ENCODE assay signal across 37 cellular contexts in the genomic region with DNA sequence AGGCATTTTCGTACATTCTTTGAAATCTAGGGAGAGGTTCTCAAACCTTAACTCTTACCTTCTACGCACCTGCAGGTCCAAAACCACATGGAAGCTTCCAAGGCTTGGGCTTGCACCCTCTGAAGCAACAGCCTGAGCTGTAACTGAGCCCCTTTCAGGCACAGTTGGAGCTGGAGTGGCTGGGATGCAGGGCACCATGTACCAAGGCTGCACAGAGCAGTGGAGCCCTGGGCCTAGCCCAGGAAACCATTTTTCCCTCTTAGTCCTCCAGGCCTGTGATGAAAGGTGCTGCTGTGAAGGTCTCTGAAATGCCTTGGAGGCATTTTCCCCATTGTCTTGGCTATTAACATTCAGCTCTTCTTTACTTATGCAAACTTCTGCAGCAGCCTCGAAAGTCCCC.
"Had no signal": no experiment of that assay in that cellular context is flagged by ENCODE, and none has a peak within 500 bp of the region (broad histone marks: within the 10 kb centered on the region; RNA-seq: fewer than 3 reads in every experiment).

No MANE protein-coding gene starts in this region.

- H3K27me3 Mint-ChIP-seq: activated naive CD4-positive, alpha-beta T cell treated with anti-CD3 and anti-CD28 coated beads, Interleukin-2, amount 10 ng/mL, durations not matched to agents 7 days and 5 days; activated naive CD8-positive, alpha-beta T cell; activated naive CD8-positive, alpha-beta T cell treated with anti-CD3 and anti-CD28 coated beads for 36 hours; activated naive CD8-positive, alpha-beta T cell treated with anti-CD3 and anti-CD28 coated beads, Interleukin-2, amount 10 ng/mL, durations not matched to agents 7 days and 5 days; activated naive CD8-positive, alpha-beta T cell treated with anti-CD3 and anti-CD28 coated beads, Interleukin-2, amount 50 U/mL, for 24 hours; activated T-cell treated with anti-CD3 and anti-CD28 coated beads, Interleukin-2, amount 50 U/mL, for 24 hours; activated T-helper 17 cell treated with anti-CD3 and anti-CD28 coated beads, Interleukin-2, amount 50 U/mL, for 72 hours; central memory CD8-positive, alpha-beta T cell had no signal

- DNase-seq: activated effector memory CD4-positive, alpha-beta T cell treated with anti-CD3 and anti-CD28 coated beads, Interleukin-2, amount 50 U/mL, for 16 hours; activated effector memory CD4-positive, alpha-beta T cell treated with Interleukin-2 at 50 U/mL for 16 hours; activated gamma-delta T cell; activated gamma-delta T cell treated with Interleukin-2 at 50 U/mL for 16 hours; activated naive CD4-positive, alpha-beta T cell; activated naive CD4-positive, alpha-beta T cell treated with anti-CD3 and anti-CD28 coated beads for 36 hours; activated naive CD4-positive, alpha-beta T cell treated with anti-CD3 and anti-CD28 coated beads, Interleukin-2, amount 10 ng/mL, durations not matched to agents 7 days and 5 days; activated naive CD4-positive, alpha-beta T cell treated with anti-CD3 and anti-CD28 coated beads, Interleukin-2, amount 50 U/mL, for 16 hours; activated naive CD4-positive, alpha-beta T cell treated with Interleukin-2 at 50 U/mL for 16 hours; activated naive CD8-positive, alpha-beta T cell treated with anti-CD3 and anti-CD28 coated beads for 36 hours; activated naive CD8-positive, alpha-beta T cell treated with anti-CD3 and anti-CD28 coated beads, Interleukin-2, amount 10 ng/mL, durations not matched to agents 7 days and 5 days; activated naive CD8-positive, alpha-beta T cell treated with anti-CD3 and anti-CD28 coated beads, Interleukin-2, amount 50 U/mL, for 24 hours; activated T-cell treated with anti-CD3 and anti-CD28 coated beads, Interleukin-2, amount 50 U/mL, for 1 hour; activated T-cell treated with anti-CD3 and anti-CD28 coated beads, Interleukin-2, amount 50 U/mL, for 24 hours; activated T-cell treated with anti-CD3 and anti-CD28 coated beads, Interleukin-2, amount 50 U/mL, for 4 hours; activated T-cell treated with anti-CD3 and anti-CD28 coated beads, Interleukin-2, amount 50 U/mL, for 48 hours; activated T-cell treated with anti-CD3 and anti-CD28 coated beads, Interleukin-2, amount 50 U/mL, for 72 hours; adrenal gland; amniotic stem cell; amygdala; anterior cingulate cortex; body of pancreas; brain microvascular endothelial cell; caudate nucleus; central memory CD4-positive, alpha-beta T cell; cerebellar nuclear complex had no signal

- H3K4me1 Mint-ChIP-seq: brain had no signal

- H3K4me1 ChIP-seq: adrenal gland, ascending aorta, body of pancreas, breast epithelium had no signal

- H3K36me3 Mint-ChIP-seq: brain had no signal

- H3K4me3 Mint-ChIP-seq: activated naive CD4-positive, alpha-beta T cell treated with anti-CD3 and anti-CD28 coated beads for 36 hours; activated naive CD4-positive, alpha-beta T cell treated with anti-CD3 and anti-CD28 coated beads, Interleukin-2, amount 10 ng/mL, durations not matched to agents 7 days and 5 days; activated naive CD8-positive, alpha-beta T cell; activated naive CD8-positive, alpha-beta T cell treated with anti-CD3 and anti-CD28 coated beads for 36 hours; activated naive CD8-positive, alpha-beta T cell treated with anti-CD3 and anti-CD28 coated beads, Interleukin-2, amount 10 ng/mL, durations not matched to agents 7 days and 5 days; activated naive CD8-positive, alpha-beta T cell treated with anti-CD3 and anti-CD28 coated beads, Interleukin-2, amount 50 U/mL, for 24 hours; activated T-cell treated with anti-CD3 and anti-CD28 coated beads, Interleukin-2, amount 50 U/mL, for 24 hours; activated T-cell treated with anti-CD3 and anti-CD28 coated beads, Interleukin-2, amount 50 U/mL, for 4 hours; activated T-cell treated with anti-CD3 and anti-CD28 coated beads, Interleukin-2, amount 50 U/mL, for 72 hours; activated T-helper 1 cell treated with anti-CD3 and anti-CD28 coated beads, Interleukin-12 subunit alpha, Interleukin-12 subunit beta, Interleukin-2, Interleukin-4 antibody, amounts not matched to agents 30 ng/mL and 10 ng/mL and 1 ng/mL, durations not matched to agents 14 hours and 24 hours and 36 hours; activated T-helper 17 cell treated with anti-CD3 and anti-CD28 coated beads, Interleukin-2, amount 50 U/mL, for 72 hours; brain; central memory CD8-positive, alpha-beta T cell had no signal

- FAIRE-seq: astrocyte, bronchial epithelial cell had no signal

- H3K27ac ChIP-seq: adrenal gland, ascending aorta, body of pancreas, brain microvascular endothelial cell, breast epithelium, cardiac muscle cell had no signal

- H3K4me3 ChIP-seq: adrenal gland, ascending aorta, body of pancreas, breast epithelium, cardiac muscle cell had no signal

- H3K9me3 ChIP-seq: adrenal gland, ascending aorta, body of pancreas, breast epithelium had no signal

- ATAC-seq: activated naive CD8-positive, alpha-beta T cell treated with anti-CD3 and anti-CD28 coated beads, Interleukin-2, amount 50 U/mL, for 24 hours; activated T-cell treated with anti-CD3 and anti-CD28 coated beads, Interleukin-2, amount 50 U/mL, for 4 hours; activated T-cell treated with anti-CD3 and anti-CD28 coated beads, Interleukin-2, amount 50 U/mL, for 72 hours; activated T-helper 17 cell treated with anti-CD3 and anti-CD28 coated beads, Interleukin-2, amount 50 U/mL, for 72 hours; body of pancreas had no signal

- H3K27me3 ChIP-seq: adrenal gland, ascending aorta, body of pancreas, brain microvascular endothelial cell, breast epithelium had no signal

- H3K36me3 ChIP-seq: adrenal gland, ascending aorta, brain microvascular endothelial cell, breast epithelium, cardiac muscle cell had no signal

- H3K27ac Mint-ChIP-seq: activated naive CD4-positive, alpha-beta T cell treated with anti-CD3 and anti-CD28 coated beads for 36 hours; activated naive CD4-positive, alpha-beta T cell treated with anti-CD3 and anti-CD28 coated beads, Interleukin-2, amount 10 ng/mL, durations not matched to agents 7 days and 5 days; activated naive CD8-positive, alpha-beta T cell treated with anti-CD3 and anti-CD28 coated beads, Interleukin-2, amount 10 ng/mL, durations not matched to agents 7 days and 5 days; activated T-cell treated with anti-CD3 and anti-CD28 coated beads, Interleukin-2, amount 50 U/mL, for 24 hours; activated T-cell treated with anti-CD3 and anti-CD28 coated beads, Interleukin-2, amount 50 U/mL, for 72 hours; activated T-helper 17 cell treated with anti-CD3 and anti-CD28 coated beads, Interleukin-2, amount 50 U/mL, for 72 hours; activated T-helper 2 cell treated with anti-CD3 and anti-CD28 coated beads, Interferon-gamma antibody, Interleukin-2, Interleukin-4, amounts not matched to agents 10 μg/mL and 5 μg/mL and 100 μg/mL, durations not matched to agents 14 hours and 24 hours and 36 hours; brain had no signal
